In genomic region chr17:81511800-81512559, GRCh38 we compare ENCODE assay signal across 8 cellular contexts. TPM values are rescaled to one million over a fixed set of nuclear protein-coding genes. Genes with fewer than 3 reads are reported as not detected.
A peak's percentile ranks its signal among the peaks of the same experiment; 100 is the strongest.
DNase-seq lines count a peak whose midpoint lies in the region; ATAC-seq and TF ChIP-seq lines count a peak whose summit lies in the region.

No MANE protein-coding gene starts in this region.

- H2AFZ ChIP-seq in GM23338: no peak overlapping the region

- peaks cover 51% of the 10 kb centered on the region for H3F3A ChIP-seq in GM23338 (replicated peaks; ENCODE audit: low read depth)

- peaks cover 27% of the 10 kb centered on the region for H3K4me1 Mint-ChIP-seq in GM23338

- peaks cover 36% of the 10 kb centered on the region for H3K36me3 ChIP-seq in GM23338 (ENCODE audit: insufficient read depth)
- peaks cover 43% of the 10 kb centered on the region for H3K36me3 ChIP-seq in SJCRH30
- H3K36me3 ChIP-seq in lung (ENCODE audit: control insufficient read depth in 2 of 2, insufficient read depth in 2 of 2, low read length in 2 of 2): peaks cover 18 to 27% of the 10 kb centered on the region in 2 donors

- peak overlapping the region; percentile 97 for H3K4me3 ChIP-seq in GM23338
- H3K4me3 ChIP-seq in SJCRH30: peak overlapping the region; percentile 81
- peak overlapping the region; percentile 90 for H3K4me3 ChIP-seq in lung

- H3K9me3 Mint-ChIP-seq in GM23338: peaks cover 42% of the 10 kb centered on the region

- H3K9me3 ChIP-seq in SJCRH30 (replicated peaks): no peaks in the 10 kb centered on the region
- peaks cover 0 to 5% of the 10 kb centered on the region in 2 donors for H3K9me3 ChIP-seq in lung (ENCODE audit: control insufficient read depth in 2 of 2, insufficient read depth in 1 of 2, low read length in 1 of 2)

- peaks cover 50% of the 10 kb centered on the region for H3K36me3 Mint-ChIP-seq in GM23338 (ENCODE audit: low read depth)

- peaks cover 20% of the 10 kb centered on the region for H3K4me1 ChIP-seq in GM23338 (ENCODE audit: insufficient read depth)
- H3K4me1 ChIP-seq in SJCRH30: peaks cover 20% of the 10 kb centered on the region
- peaks cover 3 to 8% of the 10 kb centered on the region in 2 donors for H3K4me1 ChIP-seq in lung (ENCODE audit: control insufficient read depth in 2 of 2, insufficient read depth in 2 of 2, low read length in 2 of 2)

- H3K27ac Mint-ChIP-seq in GM23338: peak overlapping the region; percentile 91

- H3K27ac ChIP-seq in GM23338 (ENCODE audit: low read depth) (peak overlapping the region; percentile 69; the same call in 1 of the 2 replicates), SJCRH30 (peak overlapping the region; percentile 32; the same call in 1 of the 2 replicates), caudate nucleus (ENCODE audit: low read depth, low read length) (peak overlapping the region; percentile 92), lung (ENCODE audit: low read depth in 1 of 2, low read length in 1 of 2) (peak overlapping the region; percentile 83 to 89), temporal lobe (ENCODE audit: low read depth, low read length) (peak overlapping the region; percentile 91)

- 0 to 1% methylated on average over 58 to 62 of the region's 62 CpGs for WGBS in lung, 2 donors

- H3K27me3 ChIP-seq in GM23338 (ENCODE audit: insufficient read depth) (no peaks in the 10 kb centered on the region), SJCRH30 (no peaks in the 10 kb centered on the region), lung (ENCODE audit: control insufficient read depth, insufficient read depth) (no peaks in the 10 kb centered on the region)

- peak overlapping the region; percentile 96 for H3K4me2 ChIP-seq in GM23338

- peaks cover 40% of the 10 kb centered on the region for H4K20me1 ChIP-seq in GM23338 (replicated peaks; ENCODE audit: insufficient read depth)

- TF ChIP-seq CTCF in GM23338 (conservative IDR thresholded peaks at IDR 0.05; ENCODE audit: low read depth in 2 of 2) (no peak), lung (IDR thresholded peaks at IDR 0.05; ENCODE audit: control extremely low read depth, extremely low read depth) (no peak)

- peaks cover 53% of the 10 kb centered on the region for H3K79me2 ChIP-seq in GM23338 (replicated peaks; ENCODE audit: insufficient read depth)

- peaks cover 64% of the 10 kb centered on the region for H3K27me3 Mint-ChIP-seq in GM23338 (ENCODE audit: insufficient read depth, low read depth, poor library complexity)

- H3K4me3 Mint-ChIP-seq in GM23338: peak overlapping the region; percentile 98

- H3K9me2 ChIP-seq in GM23338 (ENCODE audit: insufficient read depth): no peaks in the 10 kb centered on the region

- ATAC-seq in GM23338: no peak
- no peak for ATAC-seq in lung (ENCODE audit: insufficient read depth, low FRiP score)
- no peak for ATAC-seq in HG02642 (IDR thresholded peaks at IDR 0.05; ENCODE audit: poor library complexity, unreplicated experiment)

- DNase-seq in GM23338 (ENCODE audit: low spot score) (no peak), SJCRH30 (no peak), caudate nucleus (lab: John Stamatoyannopoulos, UW) (peak in 5 of 61 donors; percentile 16 to 46 (median 30)), lung (ENCODE audit: low spot score) (peak; percentile 58), 8988T (no peak), NCI-H1092 (lab: John Stamatoyannopoulos, UW) (no peak)

TF ChIP-seq in GM23338, 12 proteins besides CTCF, POLR2A, EP300 and RAD21:
- no peak for TF ChIP-seq NANOG (IDR thresholded peaks at IDR 0.05; ENCODE audit: borderline replicate concordance)
- TF ChIP-seq, protein P1, sequence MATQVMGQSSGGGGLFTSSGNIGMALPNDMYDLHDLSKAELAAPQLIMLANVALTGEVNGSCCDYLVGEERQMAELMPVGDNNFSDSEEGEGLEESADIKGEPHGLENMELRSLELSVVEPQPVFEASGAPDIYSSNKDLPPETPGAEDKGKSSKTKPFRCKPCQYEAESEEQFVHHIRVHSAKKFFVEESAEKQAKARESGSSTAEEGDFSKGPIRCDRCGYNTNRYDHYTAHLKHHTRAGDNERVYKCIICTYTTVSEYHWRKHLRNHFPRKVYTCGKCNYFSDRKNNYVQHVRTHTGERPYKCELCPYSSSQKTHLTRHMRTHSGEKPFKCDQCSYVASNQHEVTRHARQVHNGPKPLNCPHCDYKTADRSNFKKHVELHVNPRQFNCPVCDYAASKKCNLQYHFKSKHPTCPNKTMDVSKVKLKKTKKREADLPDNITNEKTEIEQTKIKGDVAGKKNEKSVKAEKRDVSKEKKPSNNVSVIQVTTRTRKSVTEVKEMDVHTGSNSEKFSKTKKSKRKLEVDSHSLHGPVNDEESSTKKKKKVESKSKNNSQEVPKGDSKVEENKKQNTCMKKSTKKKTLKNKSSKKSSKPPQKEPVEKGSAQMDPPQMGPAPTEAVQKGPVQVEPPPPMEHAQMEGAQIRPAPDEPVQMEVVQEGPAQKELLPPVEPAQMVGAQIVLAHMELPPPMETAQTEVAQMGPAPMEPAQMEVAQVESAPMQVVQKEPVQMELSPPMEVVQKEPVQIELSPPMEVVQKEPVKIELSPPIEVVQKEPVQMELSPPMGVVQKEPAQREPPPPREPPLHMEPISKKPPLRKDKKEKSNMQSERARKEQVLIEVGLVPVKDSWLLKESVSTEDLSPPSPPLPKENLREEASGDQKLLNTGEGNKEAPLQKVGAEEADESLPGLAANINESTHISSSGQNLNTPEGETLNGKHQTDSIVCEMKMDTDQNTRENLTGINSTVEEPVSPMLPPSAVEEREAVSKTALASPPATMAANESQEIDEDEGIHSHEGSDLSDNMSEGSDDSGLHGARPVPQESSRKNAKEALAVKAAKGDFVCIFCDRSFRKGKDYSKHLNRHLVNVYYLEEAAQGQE (IDR thresholded peaks at IDR 0.05; ENCODE audit: unreplicated experiment): no peak
- TF ChIP-seq POLR2AphosphoS5 (IDR thresholded peaks at IDR 0.05; ENCODE audit: low read depth): peak; percentile 52; the same call in 1 of the 2 replicates

RNA-seq across cellular contexts. Expression of gene ACTG1, which starts 0.6 kb away (rescaled TPM):
- total RNA-seq in GM23338 (2014; rRNA removed; shearing (Covaris generic)): 4,739 and 4,954 TPM in 2 replicates
- polyA plus RNA-seq in GM23338 (2016; fragmentation: Nextera tagmentation; extraction: Ambion mirVana) (1,867 and 1,896 TPM in 2 replicates), lung (1,000 to 10,000 TPM; 1,461 to 4,301 TPM)
- total RNA-seq in SJCRH30 (2014; rRNA removed; shearing (Covaris generic)): 2,768 and 3,121 TPM in 2 replicates
- total RNA-seq in lung (1,000 to 10,000 TPM; 3,059 to 3,066 TPM), temporal lobe (2,532 TPM)

RNA-seq across cellular contexts. Expression of gene FSCN2, which starts 16.2 kb away (rescaled TPM):
- total RNA-seq in GM23338 (2014; rRNA removed; shearing (Covaris generic)): 1.6 TPM in 1 of 2 replicates, not detected in the other
- polyA plus RNA-seq in GM23338 (2016; fragmentation: Nextera tagmentation; extraction: Ambion mirVana) (0.13 TPM in 1 of 2 replicates, not detected in the other), lung (1 to 10 TPM in 1 of 2 donors, under 1 TPM in 1; 0.46 to 1.8 TPM)
- 0.43 and 0.61 TPM in 2 replicates for total RNA-seq in SJCRH30 (2014; rRNA removed; shearing (Covaris generic))
- total RNA-seq in lung (1 to 10 TPM; 2.1 to 3.9 TPM), temporal lobe (3.4 TPM)

RNA-seq across cellular contexts. Expression of gene FAAP100, which starts 40.2 kb away (rescaled TPM):
- 50.5 and 52.8 TPM in 2 replicates for total RNA-seq in GM23338 (2014; rRNA removed; shearing (Covaris generic))
- polyA plus RNA-seq in GM23338 (2016; fragmentation: Nextera tagmentation; extraction: Ambion mirVana) (16.0 and 16.2 TPM in 2 replicates), lung (10 to 100 TPM; 21.4 to 29.3 TPM)
- 52.3 and 60.7 TPM in 2 replicates for total RNA-seq in SJCRH30 (2014; rRNA removed; shearing (Covaris generic))
- total RNA-seq in lung (10 to 100 TPM; 20.8 to 34.4 TPM), temporal lobe (25.1 TPM)

Comparison
In these comparisons a context has a peak if more than half of its experiments do, and no peak if none do; other contexts are left out.
1. H3K27ac ChIP-seq: peak in every context shown above with its lines; median percentile 92 in caudate nucleus; 91 in temporal lobe; 86 in lung; 69 in GM23338; 32 in SJCRH30.